In genomic region chr1:15627343-15627988, GRCh38 we compare ENCODE assay signal across 9 cellular contexts. TPM values are rescaled to one million over a fixed set of nuclear protein-coding genes. Genes with fewer than 3 reads are reported as not detected.
DNase-seq lines count a peak whose midpoint lies in the region; ATAC-seq lines count a peak whose summit lies in the region.
"Had no signal": no experiment of that assay in that cellular context is flagged by ENCODE, and none has a peak within 500 bp of the region (broad histone marks: within the 10 kb centered on the region; RNA-seq: fewer than 3 reads in every experiment).

No MANE protein-coding gene starts in this region.

- H3K4me1 Mint-ChIP-seq in activated naive CD8-positive, alpha-beta T cell treated with anti-CD3 and anti-CD28 coated beads, Interleukin-2, amount 50 U/mL, for 24 hours, result peaks cover 44% of the 10 kb centered on the region

- ATAC-seq in Right ventricle myocardium inferior (peak; percentile 65), HG03095 (IDR thresholded peaks at IDR 0.05; ENCODE audit: unreplicated experiment) (peak; percentile 84)
- ATAC-seq in activated naive CD8-positive, alpha-beta T cell treated with anti-CD3 and anti-CD28 coated beads, Interleukin-2, amount 50 U/mL, for 24 hours, result peak; percentile 99

- no peak overlapping the region for H3K4me3 Mint-ChIP-seq in activated naive CD8-positive, alpha-beta T cell treated with anti-CD3 and anti-CD28 coated beads, Interleukin-2, amount 50 U/mL, for 24 hours

- intact Hi-C loops in Right ventricle myocardium inferior (cut with DNase I) (loop anchor here (5.0 kb wide), 1 partner anchor 55 kb away; the partner anchor contains the start of gene PLEKHM2), cardiac septum (cut with DNase I) (no loop called here)

- DNase-seq in Right ventricle myocardium inferior (ENCODE audit: missing footprints), result no peak
- DNase-seq in cardiac septum (ENCODE audit: low spot score), result no peak
- DNase-seq in activated naive CD8-positive, alpha-beta T cell treated with anti-CD3 and anti-CD28 coated beads, Interleukin-2, amount 50 U/mL, for 24 hours, result peak; percentile 20
- no peak for DNase-seq in NCI-H1048 (lab: John Stamatoyannopoulos, UW)
- DNase-seq in caudate nucleus (lab: John Stamatoyannopoulos, UW), result no peak
- DNase-seq in NCI-H1694 treated with DMSO at 0.1 percent for 48 hours (lab: John Stamatoyannopoulos, UW), result no peak
- DNase-seq in NCI-H2029 (lab: John Stamatoyannopoulos, UW), result no peak
- DNase-seq: COR-L47 had no signal

- H3K27ac ChIP-seq in caudate nucleus (ENCODE audit: low read depth, low read length), result no peak overlapping the region

- peaks cover 46% of the 10 kb centered on the region for H3K36me3 Mint-ChIP-seq in activated naive CD8-positive, alpha-beta T cell treated with anti-CD3 and anti-CD28 coated beads, Interleukin-2, amount 50 U/mL, for 24 hours (ENCODE audit: low read depth)

- no peaks in the 10 kb centered on the region for H3K9me3 Mint-ChIP-seq in activated naive CD8-positive, alpha-beta T cell treated with anti-CD3 and anti-CD28 coated beads, Interleukin-2, amount 50 U/mL, for 24 hours

- peak overlapping the region; percentile 66 for H3K27ac Mint-ChIP-seq in activated naive CD8-positive, alpha-beta T cell treated with anti-CD3 and anti-CD28 coated beads, Interleukin-2, amount 50 U/mL, for 24 hours

- no peaks in the 10 kb centered on the region for H3K27me3 Mint-ChIP-seq in activated naive CD8-positive, alpha-beta T cell treated with anti-CD3 and anti-CD28 coated beads, Interleukin-2, amount 50 U/mL, for 24 hours

RNA-seq across cellular contexts. Expression of gene DDI2, which starts 10.2 kb away (rescaled TPM):
- total RNA-seq in Right ventricle myocardium inferior (20.4 TPM), cardiac septum (23.7 TPM)

RNA-seq across cellular contexts. Expression of gene AGMAT, which starts 42.6 kb away (rescaled TPM):
- total RNA-seq in Right ventricle myocardium inferior, result 0.11 TPM
- 0.11 TPM for total RNA-seq in cardiac septum

RNA-seq across cellular contexts. Expression of gene PLEKHM2, which starts 56.7 kb away (rescaled TPM):
- total RNA-seq in Right ventricle myocardium inferior (91.4 TPM), cardiac septum (93.1 TPM)
